In the genomic region with DNA sequence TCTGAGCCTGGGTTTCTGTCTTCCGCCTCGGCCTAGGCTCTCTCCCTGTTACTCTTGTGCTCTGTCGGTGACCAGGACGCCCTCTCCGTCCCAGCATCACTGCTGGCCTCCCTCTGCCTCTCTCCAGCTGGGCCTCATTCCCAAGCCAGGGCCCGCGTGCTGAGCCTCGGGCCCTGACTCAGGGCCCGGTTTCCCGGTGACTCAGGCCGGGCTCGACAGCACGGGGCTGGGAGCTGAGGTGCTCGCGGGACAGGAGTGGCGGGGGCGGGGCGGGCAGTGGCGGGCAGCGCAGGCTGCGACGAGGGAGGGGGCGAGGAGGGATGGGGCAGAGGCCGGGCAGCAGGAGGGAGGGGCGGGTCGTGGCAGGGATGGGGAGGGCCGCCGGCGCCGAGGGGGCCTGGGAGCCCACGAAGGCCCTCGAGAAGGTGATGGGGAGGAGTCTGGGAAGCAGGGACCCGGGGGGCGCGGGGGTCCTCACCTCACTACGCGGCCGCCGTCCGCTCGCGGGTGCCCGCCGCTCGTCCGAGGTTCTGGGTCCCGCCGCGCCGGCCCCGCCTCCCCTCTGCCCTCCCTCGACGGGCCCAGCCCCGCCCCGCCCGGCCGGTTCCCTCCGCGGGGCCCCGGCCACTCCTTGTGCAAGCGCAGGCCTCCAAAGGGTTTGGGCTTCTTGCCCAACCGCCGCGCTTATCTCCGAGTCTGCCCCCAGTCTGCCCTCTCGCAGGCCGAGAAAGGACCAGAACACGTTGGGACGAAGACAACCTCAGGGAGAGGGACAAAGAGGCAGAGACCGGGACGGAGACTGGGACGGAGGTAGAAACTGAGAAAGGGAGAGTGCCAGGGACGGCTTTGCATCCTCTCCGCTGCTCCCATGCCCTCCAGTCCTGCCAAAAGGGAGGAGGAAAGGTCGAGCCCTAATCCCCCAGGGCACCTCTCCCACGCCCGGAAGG, we compare ENCODE assay signal across 8 cellular contexts. TPM values are rescaled to one million over a fixed set of nuclear protein-coding genes. Genes with fewer than 3 reads are reported as not detected.
DNase-seq lines count a peak whose midpoint lies in the region; ATAC-seq, FAIRE-seq and TF ChIP-seq lines count a peak whose summit lies in the region.

A gene with protein sequence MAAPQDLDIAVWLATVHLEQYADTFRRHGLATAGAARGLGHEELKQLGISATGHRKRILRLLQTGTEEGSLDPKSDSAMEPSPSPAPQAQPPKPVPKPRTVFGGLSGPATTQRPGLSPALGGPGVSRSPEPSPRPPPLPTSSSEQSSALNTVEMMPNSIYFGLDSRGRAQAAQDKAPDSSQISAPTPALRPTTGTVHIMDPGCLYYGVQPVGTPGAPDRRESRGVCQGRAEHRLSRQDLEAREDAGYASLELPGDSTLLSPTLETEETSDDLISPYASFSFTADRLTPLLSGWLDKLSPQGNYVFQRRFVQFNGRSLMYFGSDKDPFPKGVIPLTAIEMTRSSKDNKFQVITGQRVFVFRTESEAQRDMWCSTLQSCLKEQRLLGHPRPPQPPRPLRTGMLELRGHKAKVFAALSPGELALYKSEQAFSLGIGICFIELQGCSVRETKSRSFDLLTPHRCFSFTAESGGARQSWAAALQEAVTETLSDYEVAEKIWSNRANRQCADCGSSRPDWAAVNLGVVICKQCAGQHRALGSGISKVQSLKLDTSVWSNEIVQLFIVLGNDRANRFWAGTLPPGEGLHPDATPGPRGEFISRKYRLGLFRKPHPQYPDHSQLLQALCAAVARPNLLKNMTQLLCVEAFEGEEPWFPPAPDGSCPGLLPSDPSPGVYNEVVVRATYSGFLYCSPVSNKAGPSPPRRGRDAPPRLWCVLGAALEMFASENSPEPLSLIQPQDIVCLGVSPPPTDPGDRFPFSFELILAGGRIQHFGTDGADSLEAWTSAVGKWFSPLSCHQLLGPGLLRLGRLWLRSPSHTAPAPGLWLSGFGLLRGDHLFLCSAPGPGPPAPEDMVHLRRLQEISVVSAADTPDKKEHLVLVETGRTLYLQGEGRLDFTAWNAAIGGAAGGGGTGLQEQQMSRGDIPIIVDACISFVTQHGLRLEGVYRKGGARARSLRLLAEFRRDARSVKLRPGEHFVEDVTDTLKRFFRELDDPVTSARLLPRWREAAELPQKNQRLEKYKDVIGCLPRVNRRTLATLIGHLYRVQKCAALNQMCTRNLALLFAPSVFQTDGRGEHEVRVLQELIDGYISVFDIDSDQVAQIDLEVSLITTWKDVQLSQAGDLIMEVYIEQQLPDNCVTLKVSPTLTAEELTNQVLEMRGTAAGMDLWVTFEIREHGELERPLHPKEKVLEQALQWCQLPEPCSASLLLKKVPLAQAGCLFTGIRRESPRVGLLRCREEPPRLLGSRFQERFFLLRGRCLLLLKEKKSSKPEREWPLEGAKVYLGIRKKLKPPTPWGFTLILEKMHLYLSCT (N-terminal part only) (minus strand): TSS at position 536 of the 947 bp plus-strand sequence. CDS start 1,744 bp downstream, outside the sequence.

- peak within 1 kb of the TSS; percentile 82 to 95 for H3K27ac ChIP-seq in kidney (ENCODE audit: low read depth in 2 of 2, low read length in 2 of 2)
- H3K27ac ChIP-seq in small intestine (ENCODE audit: low read depth in 1 of 2, low read length in 1 of 2), result peak within 1 kb of the TSS; percentile 27 to 93

- H3K9me3 ChIP-seq in kidney (ENCODE audit: control insufficient read depth in 1 of 2, low read length in 2 of 2), result no peaks in the 10 kb centered on the region
- H3K9me3 ChIP-seq in small intestine (ENCODE audit: control insufficient read depth, low read depth), result no peaks in the 10 kb centered on the region

- no peaks in the 10 kb centered on the region for H3K27me3 ChIP-seq in small intestine (ENCODE audit: control insufficient read depth in 2 of 2, insufficient read depth in 2 of 2, low read length in 2 of 2)

- CTCF ChIA-PET in WTC11 (lab: Charles Lee), result interaction anchor here (0.6 to 4.1 kb wide), 22 partner anchors 10 to 747 kb away, joined by 3 to 36 read pairs (median 6); partner anchors contain the start of genes DIAPH1, FCHSD1, HDAC3 and PCDH1

- H3K27ac Mint-ChIP-seq in IgD-negative memory B cell, result peak within 1 kb of the TSS in 2 of 3 donors; percentile 77 to 82
- peak within 1 kb of the TSS; percentile 96 for H3K27ac Mint-ChIP-seq in WTC11

- no peaks in the 10 kb centered on the region for H3K9me3 Mint-ChIP-seq in IgD-negative memory B cell
- peaks cover 4% of the 10 kb centered on the region; the same call in 1 of the 2 replicates for H3K9me3 Mint-ChIP-seq in WTC11

- ATAC-seq in WTC11 (peak; percentile 50), HG03108 (IDR thresholded peaks at IDR 0.05; ENCODE audit: unreplicated experiment) (no peak), GM21717 (IDR thresholded peaks at IDR 0.05; ENCODE audit: unreplicated experiment) (no peak)

- H3K36me3 Mint-ChIP-seq in IgD-negative memory B cell, result peaks cover 4% of the 10 kb centered on the region
- H3K36me3 Mint-ChIP-seq in WTC11, result peaks cover 21% of the 10 kb centered on the region

- DNase-seq in CD1c-positive myeloid dendritic cell (ENCODE audit: extremely low spot score) (peak; percentile 80), WTC11 (ENCODE audit: low spot score) (peak; percentile 76), dedifferentiated amniotic fluid mesenchymal stem cell (ENCODE audit: extremely low spot score) (peak; percentile 57), kidney (peak; percentile 95), small intestine (peak; percentile 75)

- H3K9ac ChIP-seq in kidney (ENCODE audit: low read length in 2 of 2), result peak within 1 kb of the TSS; percentile 22 to 60

- 4 to 8% (median 5%) methylated on average over 59 to 77 of the region's 77 CpGs for WGBS in small intestine, 3 donors

- H3K4me3 ChIP-seq in kidney (ENCODE audit: low read length in 2 of 2), result peak within 1 kb of the TSS; percentile 63 to 64
- peak within 1 kb of the TSS; percentile 32 to 37 for H3K4me3 ChIP-seq in small intestine (ENCODE audit: low read depth in 1 of 2, low read length in 2 of 2)

- intact Hi-C loops in kidney (cut with DNase I), result no loop called here

- H3K27me3 Mint-ChIP-seq in IgD-negative memory B cell (peaks cover 3% of the 10 kb centered on the region), WTC11 (ENCODE audit: low read depth) (no peaks in the 10 kb centered on the region)

- H3K4me1 ChIP-seq in kidney (ENCODE audit: control insufficient read depth in 1 of 2, insufficient read depth in 1 of 2, low read depth in 1 of 2, low read length in 2 of 2) (peaks cover 9 to 16% of the 10 kb centered on the region in 2 donors), small intestine (ENCODE audit: control insufficient read depth in 2 of 2, insufficient read depth in 1 of 2, low read depth in 1 of 2, low read length in 1 of 2) (peaks cover 4 to 7% of the 10 kb centered on the region in 2 donors)

- H3K36me3 ChIP-seq in kidney (ENCODE audit: control insufficient read depth in 1 of 2, insufficient read depth in 2 of 2, low read length in 2 of 2), result no peaks in the 10 kb centered on the region
- peaks cover 0 to 2% of the 10 kb centered on the region in 2 donors for H3K36me3 ChIP-seq in small intestine (ENCODE audit: control insufficient read depth in 2 of 2, insufficient read depth in 2 of 2, low read length in 2 of 2)

- no peak for TF ChIP-seq CTCF in WTC11 (IDR thresholded peaks at IDR 0.05)
- no peak for TF ChIP-seq CTCF in kidney (IDR thresholded peaks at IDR 0.05; ENCODE audit: borderline replicate concordance, extremely low read depth, insufficient read depth)

- H3K4me1 Mint-ChIP-seq in IgD-negative memory B cell, result peaks cover 10 to 14% (median 12%) of the 10 kb centered on the region in 3 donors
- peaks cover 50% of the 10 kb centered on the region for H3K4me1 Mint-ChIP-seq in WTC11

- H3K4me3 Mint-ChIP-seq in IgD-negative memory B cell (peak within 1 kb of the TSS; percentile 76 to 91 (median 83)), WTC11 (peak within 1 kb of the TSS; percentile 84)

- POLR2A ChIA-PET in WTC11 (lab: Charles Lee), result interaction anchor here (0.6 to 2.1 kb wide), 8 partner anchors 10 to 242 kb away, joined by 3 to 5 read pairs (median 4); partner anchors contain the start of genes DELE1, HDAC3 and RELL2

- FAIRE-seq in kidney (lab: Jason Lieb, UNC) (no peak), small intestine (lab: Jason Lieb, UNC) (no peak)

TF ChIP-seq in WTC11, 78 proteins besides CTCF, POLR2A, EP300 and RAD21 (continues in another document):
- TF ChIP-seq FOXP4 (CRISPR knock-in tag; IDR thresholded peaks at IDR 0.05), result no peak
- TF ChIP-seq, protein P1, sequence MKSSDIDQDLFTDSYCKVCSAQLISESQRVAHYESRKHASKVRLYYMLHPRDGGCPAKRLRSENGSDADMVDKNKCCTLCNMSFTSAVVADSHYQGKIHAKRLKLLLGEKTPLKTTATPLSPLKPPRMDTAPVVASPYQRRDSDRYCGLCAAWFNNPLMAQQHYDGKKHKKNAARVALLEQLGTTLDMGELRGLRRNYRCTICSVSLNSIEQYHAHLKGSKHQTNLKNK (CRISPR knock-in tag; IDR thresholded peaks at IDR 0.05), result no peak
- TF ChIP-seq, protein P2, sequence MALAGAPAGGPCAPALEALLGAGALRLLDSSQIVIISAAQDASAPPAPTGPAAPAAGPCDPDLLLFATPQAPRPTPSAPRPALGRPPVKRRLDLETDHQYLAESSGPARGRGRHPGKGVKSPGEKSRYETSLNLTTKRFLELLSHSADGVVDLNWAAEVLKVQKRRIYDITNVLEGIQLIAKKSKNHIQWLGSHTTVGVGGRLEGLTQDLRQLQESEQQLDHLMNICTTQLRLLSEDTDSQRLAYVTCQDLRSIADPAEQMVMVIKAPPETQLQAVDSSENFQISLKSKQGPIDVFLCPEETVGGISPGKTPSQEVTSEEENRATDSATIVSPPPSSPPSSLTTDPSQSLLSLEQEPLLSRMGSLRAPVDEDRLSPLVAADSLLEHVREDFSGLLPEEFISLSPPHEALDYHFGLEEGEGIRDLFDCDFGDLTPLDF (CRISPR knock-in tag; IDR thresholded peaks at IDR 0.05), result 0 out of 2 replicates have a peak, but pooled peaks have one; percentile 24

RNA-seq across cellular contexts. Expression of the gene that starts here (rescaled TPM):
- polyA plus RNA-seq in IgD-negative memory B cell (not detected), kidney (ENCODE audit: insufficient read depth, low read depth, low replicate concordance) (7.2 TPM), small intestine (1 to 10 TPM in 2 of 3 donors, under 1 TPM in 1; 0.45 to 7.7 (median 1.6) TPM)
- total RNA-seq in WTC11 (2021) (51.2 to 60.4 TPM (median 53.4 TPM) in 3 replicates), kidney (19.8 TPM)
